9 cellular contexts compared by ENCODE assay signal in the genomic region with DNA sequence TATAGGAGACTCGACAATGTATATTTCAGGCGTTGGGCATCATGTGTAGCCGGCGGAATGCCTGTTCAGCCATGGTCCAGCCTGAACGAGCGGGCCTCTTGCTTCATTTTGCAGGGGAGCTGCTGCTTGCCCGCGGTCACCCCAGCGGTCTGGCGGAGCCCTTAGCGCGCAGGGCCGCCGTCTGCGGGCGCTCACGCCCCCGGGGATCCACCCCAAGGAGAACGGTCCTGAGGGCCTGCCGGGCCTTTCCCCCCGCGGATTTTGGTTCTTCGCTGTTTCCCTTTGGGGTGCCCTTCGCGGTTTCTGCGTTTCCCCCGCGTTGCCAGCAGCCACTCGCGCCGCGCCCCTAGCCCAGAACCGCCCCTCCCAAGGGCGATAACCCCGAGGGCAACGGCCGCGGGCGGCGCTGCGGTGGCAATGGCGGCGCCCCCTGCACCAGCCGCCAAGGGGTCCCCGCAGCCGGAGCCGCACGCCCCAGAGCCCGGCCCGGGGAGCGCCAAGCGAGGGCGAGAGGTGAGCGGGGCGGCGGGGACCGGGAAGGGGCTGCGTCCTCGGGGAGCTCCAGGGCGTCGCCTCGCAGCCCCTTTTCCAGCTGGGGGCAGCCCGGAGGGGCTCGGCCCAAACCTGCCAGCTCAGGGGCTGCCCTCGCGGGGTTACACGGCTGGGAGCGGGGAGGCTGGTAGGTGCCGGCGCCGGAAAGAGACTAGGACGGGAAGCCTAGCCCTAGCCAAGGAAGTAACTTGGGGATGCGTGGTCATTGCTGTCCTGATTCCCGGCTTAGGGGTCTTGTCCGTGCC. TPM values are rescaled to one million over a fixed set of nuclear protein-coding genes. Genes with fewer than 3 reads are reported as not detected.
DNase-seq lines count a peak whose midpoint lies in the region; ATAC-seq and TF ChIP-seq lines count a peak whose summit lies in the region.
"Had no signal": no experiment of that assay in that cellular context is flagged by ENCODE, and none has a peak within 500 bp of the region (broad histone marks: within the 10 kb centered on the region; RNA-seq: fewer than 3 reads in every experiment).

A gene with protein sequence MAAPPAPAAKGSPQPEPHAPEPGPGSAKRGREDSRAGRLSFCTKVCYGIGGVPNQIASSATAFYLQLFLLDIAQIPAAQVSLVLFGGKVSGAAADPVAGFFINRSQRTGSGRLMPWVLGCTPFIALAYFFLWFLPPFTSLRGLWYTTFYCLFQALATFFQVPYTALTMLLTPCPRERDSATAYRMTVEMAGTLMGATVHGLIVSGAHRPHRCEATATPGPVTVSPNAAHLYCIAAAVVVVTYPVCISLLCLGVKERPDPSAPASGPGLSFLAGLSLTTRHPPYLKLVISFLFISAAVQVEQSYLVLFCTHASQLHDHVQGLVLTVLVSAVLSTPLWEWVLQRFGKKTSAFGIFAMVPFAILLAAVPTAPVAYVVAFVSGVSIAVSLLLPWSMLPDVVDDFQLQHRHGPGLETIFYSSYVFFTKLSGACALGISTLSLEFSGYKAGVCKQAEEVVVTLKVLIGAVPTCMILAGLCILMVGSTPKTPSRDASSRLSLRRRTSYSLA (plus strand): TSS at position 406 of the 797 bp plus-strand sequence. CDS start 12 bp downstream, at position 418.

- H3K4me1 ChIP-seq in stomach, result peaks cover 12 to 21% (median 14%) of the 10 kb centered on the region in 4 donors

- H3K27ac ChIP-seq in stomach, result peak within 1 kb of the TSS in 1 of 5 donors; percentile 28
- H3K27ac ChIP-seq: thyroid gland had no signal

- H3K4me3 ChIP-seq in cardiac fibroblast (replicated peaks in 1 of 2; ENCODE audit: low read depth in 2 of 2, low read length in 2 of 2) (peak within 1 kb of the TSS; percentile 43 to 53), stomach (peak within 1 kb of the TSS; percentile 40 to 63 (median 46))

- no peaks in the 10 kb centered on the region for H3K9me3 ChIP-seq in stomach
- H3K9me3 ChIP-seq: thyroid gland had no signal

- peak in 62 of 76 experiments; percentile 12 to 81 (median 56) for DNase-seq in HUDEP-2 (lab: John Stamatoyannopoulos, UW; ENCODE audit: unreplicated experiment in 76 of 76)
- DNase-seq in cardiac fibroblast (ENCODE audit: low read depth in 2 of 2), result peak in 1 of 2 donors; percentile 16
- DNase-seq in left colon, result no peak
- DNase-seq in stomach, result no peak
- no peak for DNase-seq in glomerular visceral epithelial cell (ENCODE audit: extremely low spot score)
- DNase-seq in activated effector memory CD4-positive, alpha-beta T cell treated with Interleukin-2 at 50 U/mL for 16 hours, result no peak

- no peak for TF ChIP-seq POLR2A in stomach (IDR thresholded peaks at IDR 0.05)

- no peaks in the 10 kb centered on the region for H3K36me3 ChIP-seq in stomach
- H3K36me3 ChIP-seq: thyroid gland had no signal

- 2 to 6% (median 4%) methylated on average over 20 to 75 of the region's 75 CpGs for WGBS in stomach, 5 donors

- intact Hi-C loops in left colon (cut with DNase I, micrococcal nuclease), result no loop called here
- intact Hi-C loops in stomach (cut with DNase I; ENCODE audit: low total_unique reads), result no loop called here

- peaks cover 7 to 43% (median 25%) of the 10 kb centered on the region in 3 donors for H3K27me3 ChIP-seq in stomach

- TF ChIP-seq CTCF in cardiac fibroblast (IDR thresholded peaks at IDR 0.05; ENCODE audit: low read depth, low read length), result no peak
- TF ChIP-seq CTCF in stomach (IDR thresholded peaks at IDR 0.05), result no peak

- ATAC-seq in left colon, result peak; percentile 61
- ATAC-seq in GM21515 (IDR thresholded peaks at IDR 0.05; ENCODE audit: unreplicated experiment), result no peak
- ATAC-seq: HCT116 had no signal

- no peak for TF ChIP-seq EP300 in stomach (IDR thresholded peaks at IDR 0.05)

RNA-seq across cellular contexts. Expression of the gene that starts here (rescaled TPM):
- total RNA-seq in left colon, result under 1 TPM in 1 of 2 donors, not detected in 1; 0.09 TPM
- not detected for total RNA-seq in stomach
- under 1 TPM in 2 of 3 donors, not detected in 1; 0.12 to 0.61 TPM for polyA plus RNA-seq in stomach
- total RNA-seq: thyroid gland had no signal

Comparison
In these comparisons a context has a peak if more than half of its experiments do, and no peak if none do; other contexts are left out.
1. Peak in ATAC-seq in left colon; RNA of the gene not detected or under 1 TPM.
2. DNase-seq: peak in HUDEP-2 (62 of 76); none in left colon (0 of 2), stomach (single experiment), glomerular visceral epithelial cell (single experiment) and activated effector memory CD4-positive, alpha-beta T cell treated with Interleukin-2 at 50 U/mL for 16 hours (single experiment).